13 cellular contexts compared by ENCODE assay signal in the genomic region with DNA sequence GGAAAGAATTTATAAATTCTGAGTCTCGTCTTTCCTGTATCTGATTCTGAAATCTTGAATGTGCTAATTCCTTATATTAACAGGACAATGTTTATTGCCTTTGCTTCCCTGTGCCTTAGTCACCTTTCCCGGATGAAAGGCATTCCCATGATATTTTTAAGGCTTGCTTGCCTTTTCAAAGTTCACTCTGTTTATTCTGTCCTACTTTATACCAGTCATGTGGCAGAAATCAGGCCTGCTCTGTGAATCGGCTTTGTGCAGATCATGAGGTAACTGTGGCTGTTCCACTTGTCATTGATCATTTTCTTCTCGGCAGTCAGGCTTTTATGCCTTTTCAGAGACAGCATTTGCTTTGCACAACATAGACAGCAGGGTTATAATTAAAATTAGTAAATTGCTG. TPM values are rescaled to one million over a fixed set of nuclear protein-coding genes. Genes with fewer than 3 reads are reported as not detected.
A peak's percentile ranks its signal among the peaks of the same experiment; 100 is the strongest.
DNase-seq lines count a peak whose midpoint lies in the region; ATAC-seq, FAIRE-seq and TF ChIP-seq lines count a peak whose summit lies in the region.
"Had no signal": no experiment of that assay in that cellular context is flagged by ENCODE, and none has a peak within 500 bp of the region (broad histone marks: within the 10 kb centered on the region; RNA-seq: fewer than 3 reads in every experiment).

No MANE protein-coding gene starts in this region.

- no peak overlapping the region for H2AFZ ChIP-seq in H9 (ENCODE audit: low read length)

- no peaks in the 10 kb centered on the region for H3K79me1 ChIP-seq in H9 (ENCODE audit: insufficient read depth, low read depth, low read length, poor library complexity, severe bottlenecking)

- H3K9me3 ChIP-seq in H9 (ENCODE audit: control insufficient read depth, low read depth, low read length) (no peaks in the 10 kb centered on the region), body of pancreas (no peaks in the 10 kb centered on the region)
- H3K9me3 ChIP-seq: BLaER1, upper lobe of left lung had no signal

- TF ChIP-seq POLR2A in body of pancreas (IDR thresholded peaks at IDR 0.05): no peak

- H3K4me3 Mint-ChIP-seq in H9: no peak overlapping the region
- H3K4me3 Mint-ChIP-seq: activated naive CD8-positive, alpha-beta T cell treated with anti-CD3 and anti-CD28 coated beads, Interleukin-2, amount 50 U/mL, for 24 hours had no signal

- no peak overlapping the region for H2BK12ac ChIP-seq in H9 (ENCODE audit: insufficient read length, low read depth, low read length)

- no peak overlapping the region for H3K4me2 ChIP-seq in H9 (ENCODE audit: insufficient read depth, insufficient read length, low read length)
- H3K4me2 ChIP-seq: BLaER1 had no signal

- H3K23me2 ChIP-seq in H9 (ENCODE audit: insufficient read length, low read depth, low read length, poor library complexity, severe bottlenecking): no peaks in the 10 kb centered on the region

- H3K27me3 Mint-ChIP-seq in H9 (ENCODE audit: low read depth): no peaks in the 10 kb centered on the region
- H3K27me3 Mint-ChIP-seq: activated naive CD8-positive, alpha-beta T cell treated with anti-CD3 and anti-CD28 coated beads, Interleukin-2, amount 50 U/mL, for 24 hours had no signal

- H3K27me3 ChIP-seq in H9 (ENCODE audit: insufficient read depth, low read length): no peaks in the 10 kb centered on the region
- H3K27me3 ChIP-seq in body of pancreas: no peaks in the 10 kb centered on the region
- no peaks in the 10 kb centered on the region for H3K27me3 ChIP-seq in H7 (ENCODE audit: control insufficient read depth, insufficient read depth, low read length)
- H3K27me3 ChIP-seq: BLaER1, upper lobe of left lung had no signal

- peak; percentile 85 for ATAC-seq in body of pancreas
- ATAC-seq: activated naive CD8-positive, alpha-beta T cell treated with anti-CD3 and anti-CD28 coated beads, Interleukin-2, amount 50 U/mL, for 24 hours had no signal

- FAIRE-seq in HTR-8/SVneo (lab: Jason Lieb, UNC): no peak

- no peak overlapping the region for H2BK20ac ChIP-seq in H9 (ENCODE audit: low read depth, low read length, poor library complexity, severe bottlenecking)

- H2AK5ac ChIP-seq in H9 (ENCODE audit: insufficient read length, low read length): no peak overlapping the region

- H2BK5ac ChIP-seq in H9 (ENCODE audit: insufficient read length, low read length): no peak overlapping the region

- H3K14ac ChIP-seq in H9 (ENCODE audit: insufficient read depth, low read length): no peak overlapping the region

- H3K4me1 ChIP-seq in H9 (ENCODE audit: insufficient read depth, low read length) (peaks cover 4% of the 10 kb centered on the region), body of pancreas (peaks cover 47% of the 10 kb centered on the region)

- H4K8ac ChIP-seq in H9 (replicated peaks; ENCODE audit: insufficient read length, low read depth, low read length): no peak overlapping the region

- H3K56ac ChIP-seq in H9 (ENCODE audit: insufficient read length, low read depth, low read length): no peak overlapping the region

- peaks cover 0 to 18% (median 6%) of the 10 kb centered on the region in 3 experiments; a peak in 4 of 7 replicates for H3K36me3 Mint-ChIP-seq in H9 (ENCODE audit: insufficient read depth in 1 of 3, low read depth in 3 of 3)

- H3K4me1 Mint-ChIP-seq in H9: peaks cover 3 to 9% of the 10 kb centered on the region in 2 experiments; a peak in 3 of 4 replicates
- H3K4me1 Mint-ChIP-seq: activated naive CD8-positive, alpha-beta T cell treated with anti-CD3 and anti-CD28 coated beads, Interleukin-2, amount 50 U/mL, for 24 hours had no signal

- H3K4me3 ChIP-seq in body of pancreas: no peak overlapping the region
- H3K4me3 ChIP-seq in H7 (ENCODE audit: insufficient read depth, low read depth, low read length): no peak overlapping the region
- H3K4me3 ChIP-seq: BLaER1, upper lobe of left lung had no signal

- H3K79me2 ChIP-seq in H9 (ENCODE audit: insufficient read depth, low read length): no peaks in the 10 kb centered on the region

- DNase-seq in H9: no peak
- peak in 3 of 4 donors; percentile 22 to 44 (median 26) for DNase-seq in body of pancreas
- DNase-seq in inferior parietal cortex (ENCODE audit: extremely low spot score): peak; percentile 75
- peak; percentile 35 for DNase-seq in retina
- no peak for DNase-seq in SIG-M5 treated with dmso at 0.1 percent for 504 hours (lab: John Stamatoyannopoulos, UW; ENCODE audit: unreplicated experiment)
- DNase-seq in H7: no peak
- DNase-seq in DMS79 (lab: John Stamatoyannopoulos, UW): no peak
- no peak for DNase-seq in HTR-8/SVneo (ENCODE audit: insufficient read length, low spot score)
- DNase-seq: activated naive CD8-positive, alpha-beta T cell treated with anti-CD3 and anti-CD28 coated beads, Interleukin-2, amount 50 U/mL, for 24 hours; GF-D8; upper lobe of left lung had no signal

- H2BK15ac ChIP-seq in H9 (ENCODE audit: low read depth, low read length): no peak overlapping the region

- TF ChIP-seq CTCF in H9 (conservative IDR thresholded peaks at IDR 0.05) (no peak), body of pancreas (IDR thresholded peaks at IDR 0.05) (no peak)

- no peak overlapping the region for H3K23ac ChIP-seq in H9 (ENCODE audit: insufficient read length, low read depth, low read length)

- H3K9me3 Mint-ChIP-seq in H9: no peaks in the 10 kb centered on the region
- H3K9me3 Mint-ChIP-seq: activated naive CD8-positive, alpha-beta T cell treated with anti-CD3 and anti-CD28 coated beads, Interleukin-2, amount 50 U/mL, for 24 hours had no signal

- peak overlapping the region in 2 of 3 experiments; percentile 8 to 80; a peak in 3 of 7 replicates for H3K27ac Mint-ChIP-seq in H9
- H3K27ac Mint-ChIP-seq: activated naive CD8-positive, alpha-beta T cell treated with anti-CD3 and anti-CD28 coated beads, Interleukin-2, amount 50 U/mL, for 24 hours had no signal

- no peaks in the 10 kb centered on the region for H4K20me1 ChIP-seq in H9 (ENCODE audit: control insufficient read depth, insufficient read depth, insufficient read length)

- no peak overlapping the region for H4K5ac ChIP-seq in H9 (ENCODE audit: insufficient read length, low read depth, low read length)

- H3K4ac ChIP-seq in H9 (ENCODE audit: low read depth, low read length): no peak overlapping the region

- H3K36me3 ChIP-seq in body of pancreas (replicated peaks in 1 of 2; ENCODE audit: insufficient read depth in 1 of 2, low read depth in 2 of 2) (no peaks in the 10 kb centered on the region), H7 (replicated peaks; ENCODE audit: control insufficient read depth, insufficient read depth, low read length) (peaks cover under 1% of the 10 kb centered on the region)

- no peak overlapping the region for H3K9ac ChIP-seq in H9 (ENCODE audit: extremely low read depth, insufficient read length, low read length)
- H3K9ac ChIP-seq: BLaER1 had no signal

- H3K18ac ChIP-seq in H9 (ENCODE audit: insufficient read length, low read depth, low read length): no peak overlapping the region

- H4K91ac ChIP-seq in H9 (ENCODE audit: insufficient read length, low read depth, low read length): no peak overlapping the region

- H3K27ac ChIP-seq in H9 (ENCODE audit: insufficient read length, low read depth, low read length) (no peak overlapping the region), body of pancreas (peak overlapping the region in 3 of 4 donors; percentile 18 to 57 (median 40))
- H3K27ac ChIP-seq: BLaER1 had no signal

- no peak overlapping the region for H2BK120ac ChIP-seq in H9 (ENCODE audit: low read depth, low read length, poor library complexity, severe bottlenecking)

- WGBS in H9 (ENCODE audit: extremely low coverage, insufficient read length, low lambda C conversion rate): no CpG with 5 or more reads among the region's 4 CpGs
- 20 to 45% methylated on average over 4 of the region's 4 CpGs for WGBS in body of pancreas, 2 donors

- no peak overlapping the region for H3T11ph ChIP-seq in H9 (ENCODE audit: low read length)

- intact Hi-C loops in body of pancreas (cut with DNase I): no loop called here

RNA-seq across cellular contexts. Expression of gene ABCC11, which starts 28.8 kb away (rescaled TPM):
- total RNA-seq in H9 (2021) (0.24 and 0.33 TPM in 2 replicates), body of pancreas (under 1 TPM in 1 of 2 donors, not detected in 1; 0.52 TPM)
- 0.03 TPM in 1 of 2 replicates, not detected in the other for total RNA-seq in H7 (2014; rRNA removed; shearing (Covaris generic))
- total RNA-seq: kidney epithelial cell had no signal

RNA-seq across cellular contexts. Expression of gene LONP2, which starts 32.0 kb away (rescaled TPM):
- 27.8 and 28.2 TPM in 2 replicates for total RNA-seq in H9 (2021)
- total RNA-seq in body of pancreas: 10 to 100 TPM; 44.2 to 59.1 TPM
- total RNA-seq in H7 (2014; rRNA removed; shearing (Covaris generic)): 26.4 and 35.5 TPM in 2 replicates

Comparison
In these comparisons a context has a peak if more than half of its experiments do, and no peak if none do; other contexts are left out.
1. DNase-seq: peak in body of pancreas (3 of 4), inferior parietal cortex (single experiment) and retina (single experiment); none in H9 (single experiment), SIG-M5 treated with dmso at 0.1 percent for 504 hours (single experiment), H7 (single experiment), DMS79 (single experiment) and HTR-8/SVneo (single experiment).